ENCODE assay signal across 4 cellular contexts in the genomic region with DNA sequence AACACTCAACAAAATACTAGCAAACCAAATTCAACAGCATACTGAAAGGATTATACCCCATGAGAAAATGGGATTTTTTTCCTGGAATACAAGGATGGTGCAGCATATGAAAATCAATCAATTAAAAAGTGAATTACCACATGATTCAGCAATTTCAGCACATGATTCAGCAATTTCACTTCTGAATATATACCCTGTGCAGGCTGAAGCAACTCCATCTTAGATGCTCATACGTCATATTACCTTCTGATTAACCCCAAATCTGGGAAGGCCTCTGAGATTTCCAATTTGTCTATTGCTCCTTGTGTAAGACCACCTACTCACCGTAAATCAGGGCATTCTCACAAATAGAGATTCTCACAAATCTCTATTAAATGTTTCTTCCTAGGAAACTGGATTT.
A peak's percentile ranks its signal among the peaks of the same experiment; 100 is the strongest.
TF ChIP-seq lines count a peak whose summit lies in the region.

No MANE protein-coding gene starts in this region.

TF ChIP-seq in A549, 52 proteins besides CTCF, POLR2A, EP300 and RAD21:
- TF ChIP-seq ZFP36 (IDR thresholded peaks at IDR 0.05; ENCODE audit: borderline replicate concordance, partially characterized antibody) (no peak), MAFK (IDR thresholded peaks at IDR 0.05; ENCODE audit: partially characterized antibody) (peak; percentile 87), NFE2L2 (conservative IDR thresholded peaks at IDR 0.05; ENCODE audit: low read length) (peak; percentile 78)

TF ChIP-seq in GM23338, 12 proteins besides CTCF, POLR2A, EP300 and RAD21:
- TF ChIP-seq EZH2phosphoT487 (IDR thresholded peaks at IDR 0.05; ENCODE audit: unreplicated experiment): no peak
- TF ChIP-seq, protein P1, sequence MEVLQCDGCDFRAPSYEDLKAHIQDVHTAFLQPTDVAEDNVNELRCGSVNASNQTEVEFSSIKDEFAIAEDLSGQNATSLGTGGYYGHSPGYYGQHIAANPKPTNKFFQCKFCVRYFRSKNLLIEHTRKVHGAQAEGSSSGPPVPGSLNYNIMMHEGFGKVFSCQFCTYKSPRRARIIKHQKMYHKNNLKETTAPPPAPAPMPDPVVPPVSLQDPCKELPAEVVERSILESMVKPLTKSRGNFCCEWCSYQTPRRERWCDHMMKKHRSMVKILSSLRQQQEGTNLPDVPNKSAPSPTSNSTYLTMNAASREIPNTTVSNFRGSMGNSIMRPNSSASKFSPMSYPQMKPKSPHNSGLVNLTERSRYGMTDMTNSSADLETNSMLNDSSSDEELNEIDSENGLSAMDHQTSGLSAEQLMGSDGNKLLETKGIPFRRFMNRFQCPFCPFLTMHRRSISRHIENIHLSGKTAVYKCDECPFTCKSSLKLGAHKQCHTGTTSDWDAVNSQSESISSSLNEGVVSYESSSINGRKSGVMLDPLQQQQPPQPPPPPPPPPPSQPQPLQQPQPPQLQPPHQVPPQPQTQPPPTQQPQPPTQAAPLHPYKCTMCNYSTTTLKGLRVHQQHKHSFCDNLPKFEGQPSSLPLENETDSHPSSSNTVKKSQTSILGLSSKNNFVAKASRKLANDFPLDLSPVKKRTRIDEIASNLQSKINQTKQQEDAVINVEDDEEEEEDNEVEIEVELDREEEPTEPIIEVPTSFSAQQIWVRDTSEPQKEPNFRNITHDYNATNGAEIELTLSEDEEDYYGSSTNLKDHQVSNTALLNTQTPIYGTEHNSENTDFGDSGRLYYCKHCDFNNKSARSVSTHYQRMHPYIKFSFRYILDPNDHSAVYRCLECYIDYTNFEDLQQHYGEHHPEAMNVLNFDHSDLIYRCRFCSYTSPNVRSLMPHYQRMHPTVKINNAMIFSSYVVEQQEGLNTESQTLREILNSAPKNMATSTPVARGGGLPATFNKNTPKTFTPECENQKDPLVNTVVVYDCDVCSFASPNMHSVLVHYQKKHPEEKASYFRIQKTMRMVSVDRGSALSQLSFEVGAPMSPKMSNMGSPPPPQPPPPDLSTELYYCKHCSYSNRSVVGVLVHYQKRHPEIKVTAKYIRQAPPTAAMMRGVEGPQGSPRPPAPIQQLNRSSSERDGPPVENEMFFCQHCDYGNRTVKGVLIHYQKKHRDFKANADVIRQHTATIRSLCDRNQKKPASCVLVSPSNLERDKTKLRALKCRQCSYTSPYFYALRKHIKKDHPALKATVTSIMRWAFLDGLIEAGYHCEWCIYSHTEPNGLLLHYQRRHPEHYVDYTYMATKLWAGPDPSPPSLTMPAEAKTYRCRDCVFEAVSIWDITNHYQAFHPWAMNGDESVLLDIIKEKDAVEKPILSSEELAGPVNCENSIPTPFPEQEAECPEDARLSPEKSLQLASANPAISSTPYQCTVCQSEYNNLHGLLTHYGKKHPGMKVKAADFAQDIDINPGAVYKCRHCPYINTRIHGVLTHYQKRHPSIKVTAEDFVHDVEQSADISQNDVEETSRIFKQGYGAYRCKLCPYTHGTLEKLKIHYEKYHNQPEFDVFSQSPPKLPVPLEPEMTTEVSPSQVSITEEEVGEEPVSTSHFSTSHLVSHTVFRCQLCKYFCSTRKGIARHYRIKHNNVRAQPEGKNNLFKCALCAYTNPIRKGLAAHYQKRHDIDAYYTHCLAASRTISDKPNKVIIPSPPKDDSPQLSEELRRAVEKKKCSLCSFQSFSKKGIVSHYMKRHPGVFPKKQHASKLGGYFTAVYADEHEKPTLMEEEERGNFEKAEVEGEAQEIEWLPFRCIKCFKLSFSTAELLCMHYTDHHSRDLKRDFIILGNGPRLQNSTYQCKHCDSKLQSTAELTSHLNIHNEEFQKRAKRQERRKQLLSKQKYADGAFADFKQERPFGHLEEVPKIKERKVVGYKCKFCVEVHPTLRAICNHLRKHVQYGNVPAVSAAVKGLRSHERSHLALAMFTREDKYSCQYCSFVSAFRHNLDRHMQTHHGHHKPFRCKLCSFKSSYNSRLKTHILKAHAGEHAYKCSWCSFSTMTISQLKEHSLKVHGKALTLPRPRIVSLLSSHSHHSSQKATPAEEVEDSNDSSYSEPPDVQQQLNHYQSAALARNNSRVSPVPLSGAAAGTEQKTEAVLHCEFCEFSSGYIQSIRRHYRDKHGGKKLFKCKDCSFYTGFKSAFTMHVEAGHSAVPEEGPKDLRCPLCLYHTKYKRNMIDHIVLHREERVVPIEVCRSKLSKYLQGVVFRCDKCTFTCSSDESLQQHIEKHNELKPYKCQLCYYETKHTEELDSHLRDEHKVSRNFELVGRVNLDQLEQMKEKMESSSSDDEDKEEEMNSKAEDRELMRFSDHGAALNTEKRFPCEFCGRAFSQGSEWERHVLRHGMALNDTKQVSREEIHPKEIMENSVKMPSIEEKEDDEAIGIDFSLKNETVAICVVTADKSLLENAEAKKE (CRISPR knock-in tag; IDR thresholded peaks at IDR 0.05): no peak
- TF ChIP-seq ZNF331 (CRISPR knock-in tag; IDR thresholded peaks at IDR 0.05; ENCODE audit: low read depth): no peak
- TF ChIP-seq ZNF114 (CRISPR knock-in tag; IDR thresholded peaks at IDR 0.05): no peak
- no peak for TF ChIP-seq JUNB (IDR thresholded peaks at IDR 0.05; ENCODE audit: unreplicated experiment)
TF ChIP-seq in GM23338: peak in this region for 0.

TF ChIP-seq in GM12878, 131 proteins besides CTCF, POLR2A, EP300 and RAD21:
- TF ChIP-seq BACH1 (IDR thresholded peaks at IDR 0.05; ENCODE audit: borderline replicate concordance) (0 out of 2 replicates have a peak, but pooled peaks have one; percentile 46), ETV6 (conservative IDR thresholded peaks at IDR 0.05 in 1 of 2, IDR thresholded peaks at IDR 0.05 in 1 of 2; ENCODE audit: borderline replicate concordance in 1 of 2, low read depth in 1 of 2) (no peak)

TF ChIP-seq in H1, 55 proteins besides CTCF, POLR2A, EP300 and RAD21:
- peak; percentile 56 for TF ChIP-seq BACH1 (IDR thresholded peaks at IDR 0.05; ENCODE audit: low read length)
- no peak for TF ChIP-seq RBBP5 (IDR thresholded peaks at IDR 0.05; ENCODE audit: borderline replicate concordance, low read depth, low read length)
- 0 out of 2 replicates have a peak, but pooled peaks have one; percentile 21 for TF ChIP-seq MAFK (IDR thresholded peaks at IDR 0.05; ENCODE audit: low read depth, low read length)
- TF ChIP-seq, protein P2, sequence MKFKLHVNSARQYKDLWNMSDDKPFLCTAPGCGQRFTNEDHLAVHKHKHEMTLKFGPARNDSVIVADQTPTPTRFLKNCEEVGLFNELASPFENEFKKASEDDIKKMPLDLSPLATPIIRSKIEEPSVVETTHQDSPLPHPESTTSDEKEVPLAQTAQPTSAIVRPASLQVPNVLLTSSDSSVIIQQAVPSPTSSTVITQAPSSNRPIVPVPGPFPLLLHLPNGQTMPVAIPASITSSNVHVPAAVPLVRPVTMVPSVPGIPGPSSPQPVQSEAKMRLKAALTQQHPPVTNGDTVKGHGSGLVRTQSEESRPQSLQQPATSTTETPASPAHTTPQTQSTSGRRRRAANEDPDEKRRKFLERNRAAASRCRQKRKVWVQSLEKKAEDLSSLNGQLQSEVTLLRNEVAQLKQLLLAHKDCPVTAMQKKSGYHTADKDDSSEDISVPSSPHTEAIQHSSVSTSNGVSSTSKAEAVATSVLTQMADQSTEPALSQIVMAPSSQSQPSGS (IDR thresholded peaks at IDR 0.05; ENCODE audit: low read length): no peak
- TF ChIP-seq ZNF274 (IDR thresholded peaks at IDR 0.05; ENCODE audit: borderline replicate concordance, extremely low read depth, low read length): no peak
- TF ChIP-seq CTBP2 (IDR thresholded peaks at IDR 0.05; ENCODE audit: borderline replicate concordance, insufficient read depth, insufficient read length, low read length): no peak
